ENCODE assay signal across 24 cellular contexts in the genomic region with DNA sequence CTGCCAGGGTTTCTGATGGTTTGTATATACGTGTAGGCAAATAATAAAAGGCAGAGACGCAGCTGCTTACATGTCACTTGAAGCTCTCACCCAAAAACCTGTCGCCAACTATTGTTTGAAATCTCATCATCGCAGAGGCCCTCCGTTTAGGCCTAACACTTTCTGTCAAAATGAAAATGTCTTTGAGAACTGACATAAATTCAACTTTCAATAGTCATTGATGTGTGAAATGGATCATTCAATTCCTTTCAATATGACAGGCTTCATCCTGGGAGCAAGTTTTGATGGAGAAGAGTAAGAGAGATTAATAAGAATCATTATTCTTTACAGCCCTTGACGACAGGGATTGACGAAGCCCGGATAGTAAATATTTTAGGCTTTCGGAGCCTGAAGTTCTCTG. TPM values are rescaled to one million over a fixed set of nuclear protein-coding genes. Genes with fewer than 3 reads are reported as not detected.
A peak's percentile ranks its signal among the peaks of the same experiment; 100 is the strongest.
DNase-seq lines count a peak whose midpoint lies in the region; ATAC-seq and TF ChIP-seq lines count a peak whose summit lies in the region.
"Had no signal": no experiment of that assay in that cellular context is flagged by ENCODE, and none has a peak within 500 bp of the region (broad histone marks: within the 10 kb centered on the region; RNA-seq: fewer than 3 reads in every experiment).

No MANE protein-coding gene starts in this region.

- no CpG with 5 or more reads among the region's 9 CpGs for WGBS in IMR-90 (ENCODE audit: extremely low coverage in 2 of 2, insufficient read length in 1 of 2), 2 experiments
- 21 to 22% methylated on average over 8 to 9 of the region's 9 CpGs for WGBS in gastroesophageal sphincter (ENCODE audit: low coverage in 1 of 2), 2 donors
- 72 to 77% methylated on average over 9 of the region's 9 CpGs for WGBS in sigmoid colon, 2 donors

- no peak overlapping the region for H3K27ac ChIP-seq in CD4-positive, CD25-positive, alpha-beta regulatory T cell (ENCODE audit: insufficient read depth, low read length, poor library complexity, severe bottlenecking)
- H3K27ac ChIP-seq in IMR-90 (ENCODE audit: insufficient read depth, low read length) = no peak overlapping the region
- peak overlapping the region; percentile 91 to 98 (median 96) for H3K27ac ChIP-seq in gastroesophageal sphincter
- peak overlapping the region; percentile 90 to 99 (median 94) for H3K27ac ChIP-seq in sigmoid colon
- H3K27ac ChIP-seq: brain microvascular endothelial cell, lower lobe of right lung, pancreas, SJSA1, VCaP had no signal

- no peaks in the 10 kb centered on the region for H3K36me3 ChIP-seq in CD4-positive, CD25-positive, alpha-beta regulatory T cell (ENCODE audit: control insufficient read depth, insufficient read depth, low read length)
- H3K36me3 ChIP-seq in IMR-90 (ENCODE audit: control insufficient read depth, insufficient read depth, low read length) (peaks cover 18% of the 10 kb centered on the region), gastroesophageal sphincter (peaks cover 0 to 19% of the 10 kb centered on the region in 2 donors), sigmoid colon (peaks cover 34 to 58% (median 46%) of the 10 kb centered on the region in 4 donors)
- H3K36me3 ChIP-seq: brain microvascular endothelial cell, lower lobe of right lung, pancreas had no signal

- peak overlapping the region in 2 of 3 donors; percentile 63 to 83 for H3K27ac Mint-ChIP-seq in CD4-positive, CD25-positive, alpha-beta regulatory T cell

- no peak overlapping the region for H3K4me3 Mint-ChIP-seq in CD4-positive, CD25-positive, alpha-beta regulatory T cell
- H3K4me3 Mint-ChIP-seq: activated naive CD8-positive, alpha-beta T cell treated with anti-CD3 and anti-CD28 coated beads, Interleukin-2, amount 50 U/mL, for 24 hours; activated T-cell treated with anti-CD3 and anti-CD28 coated beads, Interleukin-2, amount 50 U/mL, for 4 hours had no signal

- no peaks in the 10 kb centered on the region for H3K4me1 ChIP-seq in CD4-positive, CD25-positive, alpha-beta regulatory T cell (ENCODE audit: control insufficient read depth, insufficient read depth, low read length, poor library complexity, severe bottlenecking)
- H3K4me1 ChIP-seq in IMR-90 (ENCODE audit: control insufficient read depth, insufficient read depth, low read length) (peaks cover 36% of the 10 kb centered on the region), gastroesophageal sphincter (peaks cover 2 to 62% (median 6%) of the 10 kb centered on the region in 3 donors), sigmoid colon (peaks cover 0 to 36% (median 26%) of the 10 kb centered on the region in 4 donors)
- H3K4me1 ChIP-seq: Caco-2, pancreas had no signal

- H3K9me3 Mint-ChIP-seq in CD4-positive, CD25-positive, alpha-beta regulatory T cell = no peaks in the 10 kb centered on the region
- H3K9me3 Mint-ChIP-seq: activated naive CD8-positive, alpha-beta T cell treated with anti-CD3 and anti-CD28 coated beads, Interleukin-2, amount 50 U/mL, for 24 hours; activated T-cell treated with anti-CD3 and anti-CD28 coated beads, Interleukin-2, amount 50 U/mL, for 4 hours had no signal

- in situ Hi-C loops in IMR-90 (cut with MboI; ENCODE audit: low sequenced_read_pairs) = no loop called here

- no peak for ATAC-seq in CD4-positive, CD25-positive, alpha-beta regulatory T cell (ENCODE audit: low read depth in 2 of 2)
- ATAC-seq in IMR-90 (ENCODE audit: low read depth) (no peak), gastroesophageal sphincter (no peak), GM18505 (IDR thresholded peaks at IDR 0.05; ENCODE audit: unreplicated experiment) (no peak), HG03108 (IDR thresholded peaks at IDR 0.05; ENCODE audit: unreplicated experiment) (no peak)
- ATAC-seq: activated naive CD8-positive, alpha-beta T cell treated with anti-CD3 and anti-CD28 coated beads, Interleukin-2, amount 50 U/mL, for 24 hours; activated T-cell treated with anti-CD3 and anti-CD28 coated beads, Interleukin-2, amount 50 U/mL, for 4 hours; lower lobe of right lung; pancreas; sciatic nerve had no signal

- H4K8ac ChIP-seq in IMR-90 (ENCODE audit: low read depth in 2 of 2, low read length in 2 of 2) = no peak overlapping the region

- CTCF ChIA-PET in IMR-90 (lab: Yijun Ruan, JAX) = no interaction called here

- TF ChIP-seq RAD21 in IMR-90 (IDR thresholded peaks at IDR 0.05; ENCODE audit: low read length) = no peak

- no peak overlapping the region for H2BK15ac ChIP-seq in IMR-90 (ENCODE audit: low read depth, low read length)

- H3K36me3 Mint-ChIP-seq in CD4-positive, CD25-positive, alpha-beta regulatory T cell = no peaks in the 10 kb centered on the region

- no peak for DNase-seq in CD4-positive, CD25-positive, alpha-beta regulatory T cell
- DNase-seq in IMR-90 = no peak
- DNase-seq in sigmoid colon = no peak
- no peak for DNase-seq in NCI-H2029 treated with DMSO at 0.1 percent for 48 hours (lab: John Stamatoyannopoulos, UW)
- DNase-seq: activated CD4-positive, alpha-beta T cell treated with anti-CD3 and anti-CD28 coated beads, Interleukin-2, amount 50 U/mL, for 48 hours; activated naive CD8-positive, alpha-beta T cell treated with anti-CD3 and anti-CD28 coated beads, Interleukin-2, amount 50 U/mL, for 24 hours; activated T-cell treated with anti-CD3 and anti-CD28 coated beads, Interleukin-2, amount 50 U/mL, for 4 hours; brain microvascular endothelial cell; Caco-2; DND-41; HCEC 1CT; kidney; lower lobe of right lung; NCI-H1417; NCI-H524; NK-92 treated with Interleukin-12 subunit alpha and Interleukin-12 subunit beta, amount 100 ng/mL, for 24 hours had no signal

- no peak overlapping the region for H3K4me3 ChIP-seq in CD4-positive, CD25-positive, alpha-beta regulatory T cell (ENCODE audit: low read depth, low read length)
- H3K4me3 ChIP-seq in IMR-90 (ENCODE audit: insufficient read depth, low read depth, low read length) (peak overlapping the region; percentile 77; the same call in 1 of the 2 replicates), gastroesophageal sphincter (peak overlapping the region; percentile 63 to 72), sigmoid colon (peak overlapping the region; percentile 58 to 79 (median 75))
- H3K4me3 ChIP-seq: lower lobe of right lung, pancreas, SJSA1 had no signal

- intact Hi-C loops in IMR-90 (cut with micrococcal nuclease) = loop anchor here (2.0 kb wide), 1 partner anchor 67 kb away; the partner anchor contains the start of gene STAMBP
- intact Hi-C loops in sigmoid colon (cut with DNase I) = no loop called here

- TF ChIP-seq CTCF in IMR-90 (conservative IDR thresholded peaks at IDR 0.05; ENCODE audit: low read depth, low read length) = no peak
- TF ChIP-seq CTCF in gastroesophageal sphincter (IDR thresholded peaks at IDR 0.05) = no peak
- TF ChIP-seq CTCF in sigmoid colon (IDR thresholded peaks at IDR 0.05) = no peak

- no TSS peak for BruUV-seq in IMR-90 (replicated peaks; lab: Mats Ljungman, UMichigan)

- no peak overlapping the region for H2AK9ac ChIP-seq in IMR-90 (replicated peaks; ENCODE audit: low read depth, low read length, poor library complexity)

- no peak overlapping the region for H2AK5ac ChIP-seq in IMR-90 (ENCODE audit: low read depth, low read length)

- H3K9me3 ChIP-seq in CD4-positive, CD25-positive, alpha-beta regulatory T cell (ENCODE audit: control insufficient read depth in 2 of 2, low read length in 2 of 2) = no peaks in the 10 kb centered on the region
- no peaks in the 10 kb centered on the region for H3K9me3 ChIP-seq in IMR-90 (ENCODE audit: control insufficient read depth, insufficient read depth, low read length)
- no peaks in the 10 kb centered on the region for H3K9me3 ChIP-seq in gastroesophageal sphincter
- H3K9me3 ChIP-seq in sigmoid colon = no peaks in the 10 kb centered on the region
- H3K9me3 ChIP-seq: Caco-2, lower lobe of right lung, pancreas, SJSA1 had no signal

- peak overlapping the region; percentile 95; the same call in 1 of the 2 replicates for H3K9ac ChIP-seq in IMR-90 (ENCODE audit: low read depth, low read length)

- POLR2A ChIA-PET in IMR-90 (lab: Charles Lee; ENCODE audit: unreplicated experiment) = interaction anchor here (0.6 to 1.1 kb wide), 2 partner anchors 67 to 218 kb away, joined by 12 to 20 read pairs; partner anchors contain the start of gene STAMBP

- H3K4me1 Mint-ChIP-seq in CD4-positive, CD25-positive, alpha-beta regulatory T cell = peaks cover 0 to 23% (median 4%) of the 10 kb centered on the region in 4 donors

- dilution Hi-C loops in IMR-90 (cut with HindIII; ENCODE audit: low sequenced_read_pairs, unreplicated experiment) = no loop called here

- H2BK5ac ChIP-seq in IMR-90 (ENCODE audit: low read depth, low read length, poor library complexity, severe bottlenecking) = no peak overlapping the region

- no peak overlapping the region for H3K4ac ChIP-seq in IMR-90 (ENCODE audit: low read depth, low read length)

- H2BK20ac ChIP-seq in IMR-90 (ENCODE audit: low read depth, low read length) = no peak overlapping the region

- H3K79me1 ChIP-seq in IMR-90 (ENCODE audit: low read depth in 1 of 2, low read length in 2 of 2) = peaks cover 17 to 85% of the 10 kb centered on the region in 2 experiments; a peak in 3 of 4 replicates

- no peak overlapping the region for H4K91ac ChIP-seq in IMR-90 (ENCODE audit: insufficient read depth, low read depth, low read length)

- H3K4me2 ChIP-seq in IMR-90 (ENCODE audit: low read depth, low read length) = peak overlapping the region; percentile 73; the same call in 1 of the 2 replicates

- peak overlapping the region; percentile 47; the same call in 1 of the 2 replicates for H3K14ac ChIP-seq in IMR-90 (replicated peaks; ENCODE audit: low read depth, low read length)

- no peak overlapping the region for H3K23ac ChIP-seq in IMR-90 (ENCODE audit: low read depth, low read length)

- no peak overlapping the region for H3K18ac ChIP-seq in IMR-90 (ENCODE audit: low read depth, low read length)

- H4K5ac ChIP-seq in IMR-90 (ENCODE audit: low read depth, low read length) = no peak overlapping the region

- no peak overlapping the region for H2AFZ ChIP-seq in IMR-90 (replicated peaks; ENCODE audit: low read length, poor library complexity)

- H3K9me1 ChIP-seq in IMR-90 (ENCODE audit: insufficient read depth, low read length) = peaks cover 45% of the 10 kb centered on the region

- no peaks in the 10 kb centered on the region for H3K27me3 ChIP-seq in CD4-positive, CD25-positive, alpha-beta regulatory T cell (ENCODE audit: control insufficient read depth, insufficient read depth, low read length)
- H3K27me3 ChIP-seq in IMR-90 (ENCODE audit: control insufficient read depth, insufficient read depth, low read length) (no peaks in the 10 kb centered on the region), gastroesophageal sphincter (no peaks in the 10 kb centered on the region), sigmoid colon (no peaks in the 10 kb centered on the region)
- H3K27me3 ChIP-seq: brain microvascular endothelial cell, pancreas, SJSA1 had no signal

- no peak overlapping the region for H2BK120ac ChIP-seq in IMR-90 (ENCODE audit: low read depth, low read length)

- TF ChIP-seq EP300 in gastroesophageal sphincter (IDR thresholded peaks at IDR 0.05) = no peak
- no peak for TF ChIP-seq EP300 in sigmoid colon (IDR thresholded peaks at IDR 0.05)

- H4K20me1 ChIP-seq in IMR-90 (ENCODE audit: insufficient read depth, low read length) = peaks cover 68% of the 10 kb centered on the region

- TF ChIP-seq POLR2A in IMR-90 (IDR thresholded peaks at IDR 0.05; ENCODE audit: low read depth, low read length) = no peak
- no peak for TF ChIP-seq POLR2A in gastroesophageal sphincter (IDR thresholded peaks at IDR 0.05)
- no peak for TF ChIP-seq POLR2A in sigmoid colon (IDR thresholded peaks at IDR 0.05)
- TF ChIP-seq POLR2A in GM18505 (IDR thresholded peaks at IDR 0.05; ENCODE audit: borderline replicate concordance, extremely low read depth, insufficient read depth, insufficient read length) = no peak

- H3K27me3 Mint-ChIP-seq in CD4-positive, CD25-positive, alpha-beta regulatory T cell = peaks cover 4% of the 10 kb centered on the region

- H3K56ac ChIP-seq in IMR-90 (ENCODE audit: extremely low read depth, insufficient read depth, low read length) = no peak overlapping the region

RNA-seq across cellular contexts. Expression of gene ACTG2, which starts 2.7 kb away (rescaled TPM):
- total RNA-seq in CD4-positive, CD25-positive, alpha-beta regulatory T cell = 0.64 TPM
- 1 to 10 TPM; 2.4 to 6.6 (median 3.7) TPM for polyA plus RNA-seq in CD4-positive, CD25-positive, alpha-beta regulatory T cell
- total RNA-seq in IMR-90 (2012; rRNA removed) = 349 and 523 TPM in 2 replicates
- 887 and 899 TPM in 2 replicates for polyA plus RNA-seq in IMR-90 (2012; rRNA removed)
- polyA plus RNA-seq in IMR-90 (2012; cell fraction: cytosol; rRNA removed) = 644 and 1,415 TPM in 2 replicates
- polyA plus RNA-seq in IMR-90 (2012; cell fraction: nucleus; rRNA removed; ENCODE audit: low replicate concordance) = 237 and 431 TPM in 2 replicates
- total RNA-seq in gastroesophageal sphincter = 1,000 to 10,000 TPM; 2,261 to 5,929 (median 3,123) TPM
- total RNA-seq in sigmoid colon = over 10,000 TPM in 1 of 4 donors, 1,000 to 10,000 TPM in 3; 3,612 to 10,290 (median 5,643) TPM
- 100 to 1,000 TPM in 2 of 3 donors, 10 to 100 TPM in 1; 16.9 to 441 (median 104) TPM for polyA plus RNA-seq in sigmoid colon
- total RNA-seq: MCF 10A had no signal

RNA-seq across cellular contexts. Expression of gene DGUOK, which starts 31.2 kb away (rescaled TPM):
- 43.5 TPM for total RNA-seq in CD4-positive, CD25-positive, alpha-beta regulatory T cell
- polyA plus RNA-seq in CD4-positive, CD25-positive, alpha-beta regulatory T cell = 100 to 1,000 TPM; 182 to 226 (median 205) TPM
- total RNA-seq in IMR-90 (2012; rRNA removed) (57.2 and 66.3 TPM in 2 replicates), gastroesophageal sphincter (10 to 100 TPM; 32.6 to 61.3 (median 38.6) TPM), sigmoid colon (10 to 100 TPM; 31.6 to 48.1 (median 39.3) TPM)
- polyA plus RNA-seq in IMR-90 (2012; rRNA removed) (111 and 116 TPM in 2 replicates), sigmoid colon (100 to 1,000 TPM in 1 of 3 donors, 10 to 100 TPM in 2; 89.3 to 132 (median 96.7) TPM)
- 95.7 and 122 TPM in 2 replicates for polyA plus RNA-seq in IMR-90 (2012; cell fraction: cytosol; rRNA removed)
- polyA plus RNA-seq in IMR-90 (2012; cell fraction: nucleus; rRNA removed; ENCODE audit: low replicate concordance) = 37.3 and 50.6 TPM in 2 replicates

Comparison
In these comparisons a context has a peak if more than half of its experiments do, and no peak if none do; other contexts are left out.
1. H3K27ac ChIP-seq: peak in gastroesophageal sphincter (4 of 4) and sigmoid colon (4 of 4); none in CD4-positive, CD25-positive, alpha-beta regulatory T cell (single experiment) and IMR-90 (single experiment).
2. RNA of gene ACTG2, which starts 2.7 kb away (total RNA-seq): 3,612 to 10,290 TPM in sigmoid colon, 2,261 to 5,929 TPM in gastroesophageal sphincter and 349 to 523 TPM in IMR-90; 0.64 TPM in CD4-positive, CD25-positive, alpha-beta regulatory T cell (single experiment); every median in the first group is over 100 times any median in the second.